In genomic region chr5:177552839-177553455, GRCh38 we compare ENCODE assay signal across 7 cellular contexts. TPM values are rescaled to one million over a fixed set of nuclear protein-coding genes. Genes with fewer than 3 reads are reported as not detected.
DNase-seq lines count a peak whose midpoint lies in the region; ATAC-seq and TF ChIP-seq lines count a peak whose summit lies in the region.

No MANE protein-coding gene starts in this region.

- H3K4me1 ChIP-seq in HCT116 (ENCODE audit: control insufficient read depth in 1 of 2, insufficient read depth in 2 of 2, low read length in 2 of 2) (peaks cover 11 to 22% of the 10 kb centered on the region in 2 experiments; a peak in 3 of 4 replicates), iPS DF 6.9 (ENCODE audit: control insufficient read depth, insufficient read depth, low read length) (peaks cover 2% of the 10 kb centered on the region; the same call in 1 of the 2 replicates), body of pancreas (peaks cover 44% of the 10 kb centered on the region)

- H3K4me1 Mint-ChIP-seq in activated CD8-positive, alpha-beta T cell treated with anti-CD3 and anti-CD28 coated beads for 36 hours (ENCODE audit: low read depth): peaks cover 30% of the 10 kb centered on the region
- peaks cover 29% of the 10 kb centered on the region for H3K4me1 Mint-ChIP-seq in stimulated activated effector memory CD8-positive, alpha-beta T cell treated with anti-CD3 and anti-CD28 coated beads, Interleukin-12 subunit alpha, Interleukin-12 subunit beta, amount 100 ng/mL, for 72 hours

- TF ChIP-seq POLR2A in HCT116 (IDR thresholded peaks at IDR 0.05; ENCODE audit: borderline replicate concordance, extremely low read depth, insufficient read depth, insufficient read length): no peak
- no peak for TF ChIP-seq POLR2A in body of pancreas (IDR thresholded peaks at IDR 0.05)

- DNase-seq in HCT116 (ENCODE audit: low read depth, low spot score) (no peak), iPS DF 6.9 (ENCODE audit: low read depth, low spot score) (no peak), body of pancreas (no peak), NK-92 (lab: John Stamatoyannopoulos, UW; ENCODE audit: unreplicated experiment) (no peak)
- DNase-seq in activated CD8-positive, alpha-beta T cell treated with anti-CD3 and anti-CD28 coated beads for 36 hours: no peak
- no peak for DNase-seq in stimulated activated effector memory CD8-positive, alpha-beta T cell treated with anti-CD3 and anti-CD28 coated beads, Interleukin-12 subunit alpha, Interleukin-12 subunit beta, amount 100 ng/mL, for 72 hours (ENCODE audit: low spot score in 2 of 2)

- H3K27me3 Mint-ChIP-seq in activated CD8-positive, alpha-beta T cell treated with anti-CD3 and anti-CD28 coated beads for 36 hours: no peaks in the 10 kb centered on the region

- H3K9me2 ChIP-seq in HCT116 (ENCODE audit: insufficient read depth): no peaks in the 10 kb centered on the region

- peak overlapping the region; percentile 80 for H3K9ac ChIP-seq in HCT116 (ENCODE audit: low read length)

- H3K36me3 ChIP-seq in HCT116 (ENCODE audit: control insufficient read depth in 1 of 2, insufficient read depth in 2 of 2, low read length in 2 of 2): peaks cover 0 to 4% of the 10 kb centered on the region in 2 experiments; a peak in 1 of 4 replicates
- H3K36me3 ChIP-seq in iPS DF 6.9 (ENCODE audit: control insufficient read depth, insufficient read depth, low read length): no peaks in the 10 kb centered on the region; the same call in 1 of the 2 replicates
- no peaks in the 10 kb centered on the region for H3K36me3 ChIP-seq in body of pancreas (replicated peaks in 1 of 2; ENCODE audit: insufficient read depth in 1 of 2, low read depth in 2 of 2)

- H3K27ac ChIP-seq in HCT116 (ENCODE audit: low read depth, low read length): no peak overlapping the region
- H3K27ac ChIP-seq in iPS DF 6.9 (ENCODE audit: low read length): no peak overlapping the region
- peak overlapping the region in 2 of 4 donors; percentile 73 to 80 for H3K27ac ChIP-seq in body of pancreas

- peaks cover 23% of the 10 kb centered on the region for H3K36me3 Mint-ChIP-seq in activated CD8-positive, alpha-beta T cell treated with anti-CD3 and anti-CD28 coated beads for 36 hours (ENCODE audit: low read depth)
- peaks cover 31% of the 10 kb centered on the region for H3K36me3 Mint-ChIP-seq in stimulated activated effector memory CD8-positive, alpha-beta T cell treated with anti-CD3 and anti-CD28 coated beads, Interleukin-12 subunit alpha, Interleukin-12 subunit beta, amount 100 ng/mL, for 72 hours

- no TSS peak for BruUV-seq in HCT116 (replicated peaks; lab: Mats Ljungman, UMichigan)

- peak overlapping the region; percentile 25 for H3K27ac Mint-ChIP-seq in activated CD8-positive, alpha-beta T cell treated with anti-CD3 and anti-CD28 coated beads for 36 hours
- peak overlapping the region; percentile 76 for H3K27ac Mint-ChIP-seq in stimulated activated effector memory CD8-positive, alpha-beta T cell treated with anti-CD3 and anti-CD28 coated beads, Interleukin-12 subunit alpha, Interleukin-12 subunit beta, amount 100 ng/mL, for 72 hours

- H2AFZ ChIP-seq in HCT116 (ENCODE audit: low read depth, low read length, poor library complexity, severe bottlenecking): no peak overlapping the region

- TF ChIP-seq CTCF in HCT116 (IDR thresholded peaks at IDR 0.05 in 2 of 3, conservative IDR thresholded peaks at IDR 0.05 in 1 of 3; ENCODE audit: borderline replicate concordance in 1 of 3, insufficient read depth in 1 of 3, low read depth in 2 of 3, low read length in 2 of 3): no peak
- TF ChIP-seq CTCF in activated CD8-positive, alpha-beta T cell treated with anti-CD3 and anti-CD28 coated beads for 36 hours (IDR thresholded peaks at IDR 0.05): no peak
- no peak for TF ChIP-seq CTCF in body of pancreas (IDR thresholded peaks at IDR 0.05)

- POLR2A ChIA-PET in HCT116 (lab: Charles Lee): no interaction called here
- POLR2A ChIA-PET in activated CD8-positive, alpha-beta T cell treated with anti-CD3 and anti-CD28 coated beads for 36 hours (lab: Charles Lee): interaction anchor here (1.2 kb wide), 1 partner anchor 14 kb away, joined by 3 read pairs; no protein-coding TSS in a partner anchor

- peaks cover 50% of the 10 kb centered on the region for H3K79me2 ChIP-seq in HCT116 (ENCODE audit: insufficient read depth, low read length)

- H3K4me2 ChIP-seq in HCT116 (ENCODE audit: low read length): peak overlapping the region; percentile 94

- no peak for ATAC-seq in HCT116
- no peak for ATAC-seq in activated CD8-positive, alpha-beta T cell treated with anti-CD3 and anti-CD28 coated beads for 36 hours
- no peak for ATAC-seq in stimulated activated effector memory CD8-positive, alpha-beta T cell treated with anti-CD3 and anti-CD28 coated beads, Interleukin-12 subunit alpha, Interleukin-12 subunit beta, amount 100 ng/mL, for 72 hours
- no peak for ATAC-seq in body of pancreas
- ATAC-seq in GM18867 (IDR thresholded peaks at IDR 0.05; ENCODE audit: unreplicated experiment): no peak

- WGBS in iPS DF 6.9 (ENCODE audit: insufficient coverage, insufficient read length): no CpG with 5 or more reads among the region's 16 CpGs
- 41 to 60% methylated on average over 10 to 16 of the region's 16 CpGs for WGBS in body of pancreas, 2 donors

- peak overlapping the region; percentile 86 to 93 for H3K4me3 ChIP-seq in HCT116 (replicated peaks in 1 of 2; ENCODE audit: low read depth in 1 of 2, low read length in 2 of 2)
- H3K4me3 ChIP-seq in iPS DF 6.9 (ENCODE audit: low read length): peak overlapping the region; percentile 99; the same call in 1 of the 2 replicates
- H3K4me3 ChIP-seq in body of pancreas: peak overlapping the region in 1 of 2 donors; percentile 84

- TF ChIP-seq RAD21 in HCT116 (IDR thresholded peaks at IDR 0.05; ENCODE audit: low read depth): no peak

- intact Hi-C loops in HCT116 (cut with micrococcal nuclease): no loop called here
- intact Hi-C loops in activated CD8-positive, alpha-beta T cell treated with anti-CD3 and anti-CD28 coated beads for 36 hours (cut with micrococcal nuclease): no loop called here
- intact Hi-C loops in body of pancreas (cut with DNase I): no loop called here

- RAD21 ChIA-PET in HCT116 (lab: Charles Lee; ENCODE audit: low non-redundant PET in 1 of 2, low total read pairs in 2 of 2, uncharacterized antibody in 2 of 2, unreplicated experiment in 2 of 2): no interaction called here

- H3K9me3 ChIP-seq in HCT116 (ENCODE audit: control insufficient read depth in 1 of 2, insufficient read depth in 1 of 2, low read depth in 1 of 2, low read length in 2 of 2): no peaks in the 10 kb centered on the region
- no peaks in the 10 kb centered on the region for H3K9me3 ChIP-seq in iPS DF 6.9 (ENCODE audit: control insufficient read depth, insufficient read depth, low read length)
- no peaks in the 10 kb centered on the region for H3K9me3 ChIP-seq in body of pancreas

- CTCF ChIA-PET in HCT116 (lab: Charles Lee): no interaction called here
- CTCF ChIA-PET in activated CD8-positive, alpha-beta T cell treated with anti-CD3 and anti-CD28 coated beads for 36 hours (lab: Charles Lee): interaction anchor here (0.9 to 1.4 kb wide), 2 partner anchors 8 to 39 kb away, joined by 3 read pairs; partner anchors contain the start of gene TMED9

- H3K4me3 Mint-ChIP-seq in activated CD8-positive, alpha-beta T cell treated with anti-CD3 and anti-CD28 coated beads for 36 hours: peak overlapping the region; percentile 78
- H3K4me3 Mint-ChIP-seq in stimulated activated effector memory CD8-positive, alpha-beta T cell treated with anti-CD3 and anti-CD28 coated beads, Interleukin-12 subunit alpha, Interleukin-12 subunit beta, amount 100 ng/mL, for 72 hours: peak overlapping the region; percentile 82

- H3K9me3 Mint-ChIP-seq in activated CD8-positive, alpha-beta T cell treated with anti-CD3 and anti-CD28 coated beads for 36 hours: no peaks in the 10 kb centered on the region
- no peaks in the 10 kb centered on the region for H3K9me3 Mint-ChIP-seq in stimulated activated effector memory CD8-positive, alpha-beta T cell treated with anti-CD3 and anti-CD28 coated beads, Interleukin-12 subunit alpha, Interleukin-12 subunit beta, amount 100 ng/mL, for 72 hours

- H3K27me3 ChIP-seq in HCT116 (ENCODE audit: insufficient read depth, low read length) (no peaks in the 10 kb centered on the region), iPS DF 6.9 (ENCODE audit: control insufficient read depth, insufficient read depth, low read length) (no peaks in the 10 kb centered on the region), body of pancreas (no peaks in the 10 kb centered on the region)

- H4K20me1 ChIP-seq in HCT116 (ENCODE audit: insufficient read depth): no peaks in the 10 kb centered on the region

TF ChIP-seq in HCT116, 20 proteins besides CTCF, POLR2A, EP300 and RAD21:
- TF ChIP-seq CBX3 (IDR thresholded peaks at IDR 0.05; ENCODE audit: low read depth): no peak
- no peak for TF ChIP-seq EZH2 (IDR thresholded peaks at IDR 0.05)
- no peak for TF ChIP-seq CEBPB (IDR thresholded peaks at IDR 0.05; ENCODE audit: low read depth)
- TF ChIP-seq SIN3A (IDR thresholded peaks at IDR 0.05; ENCODE audit: low read depth): no peak
- no peak for TF ChIP-seq FOSL1 (IDR thresholded peaks at IDR 0.05; ENCODE audit: low read depth)
- TF ChIP-seq JUND (IDR thresholded peaks at IDR 0.05): no peak
- TF ChIP-seq TCF7L2 (IDR thresholded peaks at IDR 0.05; ENCODE audit: borderline replicate concordance, extremely low read depth, insufficient read depth, insufficient read length): no peak
TF ChIP-seq in HCT116: peak in this region for 0.

RNA-seq across cellular contexts. Expression of gene FAM193B, which starts 1.4 kb away (rescaled TPM):
- 54.0 TPM for total RNA-seq in HCT116 (2021; ENCODE audit: unreplicated experiment)
- polyA plus RNA-seq in HCT116 (2012): 51.8 and 53.5 TPM in 2 replicates
- total RNA-seq in activated CD8-positive, alpha-beta T cell treated with anti-CD3 and anti-CD28 coated beads for 36 hours: 10 to 100 TPM; 71.4 to 76.7 TPM
- total RNA-seq in body of pancreas: 100 to 1,000 TPM in 1 of 2 donors, 10 to 100 TPM in 1; 79.9 to 133 TPM

RNA-seq across cellular contexts. Expression of gene DDX41, which starts 36.2 kb away (rescaled TPM):
- total RNA-seq in HCT116 (2021; ENCODE audit: unreplicated experiment): 141 TPM
- 267 and 489 TPM in 2 replicates for polyA plus RNA-seq in HCT116 (2012)
- total RNA-seq in activated CD8-positive, alpha-beta T cell treated with anti-CD3 and anti-CD28 coated beads for 36 hours: 100 to 1,000 TPM; 226 to 228 TPM
- 100 to 1,000 TPM in 1 of 2 donors, 10 to 100 TPM in 1; 86.1 to 115 TPM for total RNA-seq in body of pancreas

RNA-seq across cellular contexts. Expression of gene TMED9, which starts 39.1 kb away (rescaled TPM):
- total RNA-seq in HCT116 (2021; ENCODE audit: unreplicated experiment) (133 TPM), body of pancreas (100 to 1,000 TPM in 1 of 2 donors, 10 to 100 TPM in 1; 82.2 to 155 TPM)
- polyA plus RNA-seq in HCT116 (2012): 183 and 211 TPM in 2 replicates
- 100 to 1,000 TPM; 118 to 120 TPM for total RNA-seq in activated CD8-positive, alpha-beta T cell treated with anti-CD3 and anti-CD28 coated beads for 36 hours

RNA-seq across cellular contexts. Expression of gene DOK3, which starts 43.3 kb away (rescaled TPM):
- total RNA-seq in HCT116 (2021; ENCODE audit: unreplicated experiment) (8.0 TPM), body of pancreas (1 to 10 TPM; 3.3 to 5.4 TPM)
- 3.3 and 3.7 TPM in 2 replicates for polyA plus RNA-seq in HCT116 (2012)
- 1 to 10 TPM; 7.4 to 8.0 TPM for total RNA-seq in activated CD8-positive, alpha-beta T cell treated with anti-CD3 and anti-CD28 coated beads for 36 hours

RNA-seq across cellular contexts. Expression of gene B4GALT7, which starts 47.0 kb away (rescaled TPM):
- 25.2 TPM for total RNA-seq in HCT116 (2021; ENCODE audit: unreplicated experiment)
- 20.5 and 22.4 TPM in 2 replicates for polyA plus RNA-seq in HCT116 (2012)
- total RNA-seq in activated CD8-positive, alpha-beta T cell treated with anti-CD3 and anti-CD28 coated beads for 36 hours: 10 to 100 TPM; 19.3 to 21.9 TPM
- 10 to 100 TPM; 17.1 to 17.5 TPM for total RNA-seq in body of pancreas
